Comparison of ENCODE assay signal across 7 cellular contexts in genomic region chr6:107956586-107957164, GRCh38. TPM values are rescaled to one million over a fixed set of nuclear protein-coding genes. Genes with fewer than 3 reads are reported as not detected.
DNase-seq lines count a peak whose midpoint lies in the region; ATAC-seq and TF ChIP-seq lines count a peak whose summit lies in the region.

No MANE protein-coding gene starts in this region.

- H3K27me3 ChIP-seq in upper lobe of right lung = no peaks in the 10 kb centered on the region

- no peak for ATAC-seq in upper lobe of right lung
- ATAC-seq in GM18867 (IDR thresholded peaks at IDR 0.05; ENCODE audit: unreplicated experiment) = no peak
- ATAC-seq in GM21717 (IDR thresholded peaks at IDR 0.05; ENCODE audit: unreplicated experiment) = no peak

- H3K27me3 Mint-ChIP-seq in brain = peaks cover 9% of the 10 kb centered on the region

- no peaks in the 10 kb centered on the region for H3K9me3 ChIP-seq in upper lobe of right lung

- no peaks in the 10 kb centered on the region for H3K36me3 ChIP-seq in upper lobe of right lung

- peak overlapping the region; percentile 93 to 99 (median 98) for H3K4me3 Mint-ChIP-seq in brain

- peaks cover 47% of the 10 kb centered on the region for H3K36me3 Mint-ChIP-seq in brain

- 7 to 8% methylated on average over 5 of the region's 5 CpGs for WGBS in lower leg skin, 2 donors

- TF ChIP-seq CTCF in GM13977 (IDR thresholded peaks at IDR 0.05; ENCODE audit: extremely low read depth, insufficient read depth, missing control alignments) = no peak
- no peak for TF ChIP-seq CTCF in brain (conservative IDR thresholded peaks at IDR 0.05)
- no peak for TF ChIP-seq CTCF in lower leg skin (IDR thresholded peaks at IDR 0.05)
- no peak for TF ChIP-seq CTCF in upper lobe of right lung (IDR thresholded peaks at IDR 0.05)

- in situ Hi-C loops in GM13977 (cut with MboI; ENCODE audit: low pct_unique_long_range_greater_than_20kb, low sequenced_read_pairs, unreplicated experiment) = no loop called here

- DNase-seq in GM13977 (ENCODE audit: low spot score) = peak; percentile 46
- DNase-seq in NCI-H2171 treated with DMSO at 0.1 percent for 48 hours (lab: John Stamatoyannopoulos, UW) = peak; percentile 61
- DNase-seq in lower leg skin (ENCODE audit: low spot score in 2 of 2) = no peak
- no peak for DNase-seq in upper lobe of right lung

- intact Hi-C loops in lower leg skin (cut with DNase I; ENCODE audit: low total_unique reads) = no loop called here
- intact Hi-C loops in upper lobe of right lung (cut with DNase I) = no loop called here

- peaks cover 60% of the 10 kb centered on the region for H3K4me1 Mint-ChIP-seq in brain

- no peak for TF ChIP-seq POLR2A in lower leg skin (IDR thresholded peaks at IDR 0.05)

- H3K27ac ChIP-seq in upper lobe of right lung = peak overlapping the region; percentile 93

- H3K4me1 ChIP-seq in upper lobe of right lung = peaks cover 36% of the 10 kb centered on the region

- H3K27ac Mint-ChIP-seq in brain = peak overlapping the region; percentile 94 to 99 (median 97)

- H3K9me3 Mint-ChIP-seq in brain = peaks cover 0 to 29% (median 8%) of the 10 kb centered on the region in 5 experiments

- peak overlapping the region; percentile 90 for H3K4me3 ChIP-seq in lower leg skin (ENCODE audit: low read depth, poor library complexity, severe bottlenecking)
- H3K4me3 ChIP-seq in upper lobe of right lung = peak overlapping the region; percentile 81

RNA-seq across cellular contexts. Expression of gene SEC63, which starts 1.3 kb away (rescaled TPM):
- polyA plus RNA-seq in brain (ENCODE audit: insufficient read depth, low read depth, low replicate concordance) = 31.3 TPM
- total RNA-seq in lower leg skin (10 to 100 TPM; 11.4 to 31.9 (median 15.6) TPM), upper lobe of right lung (118 TPM)

Comparison
In these comparisons a context has a peak if more than half of its experiments do, and no peak if none do; other contexts are left out.
1. DNase-seq: peak in GM13977 (single experiment) and NCI-H2171 treated with DMSO at 0.1 percent for 48 hours (single experiment); none in lower leg skin (0 of 2) and upper lobe of right lung (single experiment).